In genomic region chr1:23196627-23197328, GRCh38 we compare ENCODE assay signal across 9 cellular contexts. TPM values are rescaled to one million over a fixed set of nuclear protein-coding genes. Genes with fewer than 3 reads are reported as not detected.
A peak's percentile ranks its signal among the peaks of the same experiment; 100 is the strongest.
DNase-seq lines count a peak whose midpoint lies in the region; ATAC-seq, FAIRE-seq and TF ChIP-seq lines count a peak whose summit lies in the region.
"Had no signal": no experiment of that assay in that cellular context is flagged by ENCODE, and none has a peak within 500 bp of the region (broad histone marks: within the 10 kb centered on the region; RNA-seq: fewer than 3 reads in every experiment).

No MANE protein-coding gene starts in this region.

- H3K4me3 Mint-ChIP-seq in astrocyte (ENCODE audit: unreplicated experiment) = peak overlapping the region; percentile 34

- peak overlapping the region; percentile 100 for H3K27ac Mint-ChIP-seq in astrocyte (ENCODE audit: unreplicated experiment)

- 67% methylated on average over 10 of the region's 10 CpGs for WGBS in hepatocyte (ENCODE audit: low lambda C conversion rate, missing lambda C conversion rate)

- H3K4me3 ChIP-seq in astrocyte (ENCODE audit: insufficient read depth, low read depth, low read length) = peak overlapping the region; percentile 48
- no peak overlapping the region for H3K4me3 ChIP-seq in hepatocyte
- no peak overlapping the region for H3K4me3 ChIP-seq in upper lobe of right lung
- no peak overlapping the region for H3K4me3 ChIP-seq in mucosa of descending colon

- intact Hi-C loops in upper lobe of right lung (cut with DNase I) = loop anchor here (10.0 kb wide), 1 partner anchor 222 kb away; the partner anchor contains the start of gene LACTBL1
- intact Hi-C loops in mucosa of descending colon (cut with DNase I, micrococcal nuclease) = no loop called here

- peak; percentile 89 for ATAC-seq in upper lobe of right lung
- no peak for ATAC-seq in GM18520 (IDR thresholded peaks at IDR 0.05; ENCODE audit: unreplicated experiment)
- ATAC-seq in GM21390 (IDR thresholded peaks at IDR 0.05; ENCODE audit: unreplicated experiment) = no peak
- no peak for ATAC-seq in mucosa of descending colon

- H3K9me2 ChIP-seq in hepatocyte (replicated peaks; ENCODE audit: insufficient read depth) = no peaks in the 10 kb centered on the region

- H3K27ac ChIP-seq in astrocyte (ENCODE audit: low read depth, low read length) (peak overlapping the region; percentile 100), hepatocyte (peak overlapping the region; percentile 48), upper lobe of right lung (no peak overlapping the region)

- TF ChIP-seq CTCF in astrocyte (IDR thresholded peaks at IDR 0.05; ENCODE audit: insufficient read depth, low read depth, low read length) (no peak), hepatocyte (IDR thresholded peaks at IDR 0.05; ENCODE audit: poor library complexity) (no peak), upper lobe of right lung (IDR thresholded peaks at IDR 0.05) (no peak), mucosa of descending colon (IDR thresholded peaks at IDR 0.05) (no peak)

- H3K9me3 ChIP-seq in astrocyte (ENCODE audit: insufficient read depth, low read depth, low read length) (no peaks in the 10 kb centered on the region), hepatocyte (ENCODE audit: low read depth) (no peaks in the 10 kb centered on the region), upper lobe of right lung (no peaks in the 10 kb centered on the region), mucosa of descending colon (no peaks in the 10 kb centered on the region)

- no peaks in the 10 kb centered on the region for H3K27me3 Mint-ChIP-seq in astrocyte (ENCODE audit: low read depth, unreplicated experiment)

- H3K36me3 ChIP-seq in astrocyte (ENCODE audit: insufficient read depth, low read length) (no peaks in the 10 kb centered on the region), hepatocyte (replicated peaks; ENCODE audit: insufficient read depth, low read depth) (no peaks in the 10 kb centered on the region), upper lobe of right lung (no peaks in the 10 kb centered on the region), mucosa of descending colon (ENCODE audit: low read depth) (no peaks in the 10 kb centered on the region)

- peak overlapping the region; percentile 78 for H3K4me2 ChIP-seq in astrocyte (ENCODE audit: low read length)
- H3K4me2 ChIP-seq in hepatocyte = no peak overlapping the region

- peak; percentile 83 for DNase-seq in HPDE6-E6E7 (ENCODE audit: extremely low spot score)
- peak; percentile 100 for DNase-seq in astrocyte (ENCODE audit: low read depth)
- peak; percentile 40 for DNase-seq in hepatocyte (ENCODE audit: low spot score)
- DNase-seq in upper lobe of right lung = no peak
- DNase-seq in activated CD4-positive, alpha-beta T cell treated with anti-CD3 and anti-CD28 coated beads, Interleukin-2, amount 50 U/mL, for 4 hours = no peak
- DNase-seq in mucosa of descending colon = no peak
- DNase-seq: NCI-H510A had no signal

- H2AFZ ChIP-seq in astrocyte (ENCODE audit: low read depth, low read length) = no peak overlapping the region
- H2AFZ ChIP-seq in hepatocyte = no peak overlapping the region

- H3K4me1 ChIP-seq in astrocyte (ENCODE audit: insufficient read depth, low read length) (peaks cover 47% of the 10 kb centered on the region), hepatocyte (ENCODE audit: insufficient read depth) (peaks cover 7% of the 10 kb centered on the region), upper lobe of right lung (no peaks in the 10 kb centered on the region), mucosa of descending colon (ENCODE audit: low read depth) (no peaks in the 10 kb centered on the region)

- peak overlapping the region; percentile 87 for H3K9ac ChIP-seq in astrocyte (ENCODE audit: low read length)

- FAIRE-seq in astrocyte (lab: Jason Lieb, UNC) = peak; percentile 99

- peaks cover 2% of the 10 kb centered on the region for H3K36me3 Mint-ChIP-seq in astrocyte (ENCODE audit: low read depth, unreplicated experiment)

- no peaks in the 10 kb centered on the region for H4K20me1 ChIP-seq in astrocyte (ENCODE audit: insufficient read depth, low read length)
- no peaks in the 10 kb centered on the region for H4K20me1 ChIP-seq in hepatocyte (ENCODE audit: insufficient read depth, poor library complexity, severe bottlenecking)

- H3K9me3 Mint-ChIP-seq in astrocyte (ENCODE audit: unreplicated experiment) = peaks cover 2% of the 10 kb centered on the region

- H3K4me1 Mint-ChIP-seq in astrocyte (ENCODE audit: low read depth, unreplicated experiment) = peaks cover 38% of the 10 kb centered on the region

- no peaks in the 10 kb centered on the region for H3K79me2 ChIP-seq in astrocyte (ENCODE audit: insufficient read depth, low read length)
- H3K79me2 ChIP-seq in hepatocyte = no peaks in the 10 kb centered on the region

- H3K27me3 ChIP-seq in astrocyte (ENCODE audit: insufficient read depth, low read length) (no peaks in the 10 kb centered on the region), hepatocyte (no peaks in the 10 kb centered on the region), upper lobe of right lung (no peaks in the 10 kb centered on the region)

RNA-seq across cellular contexts. Expression of gene HTR1D, which starts 20.5 kb away (rescaled TPM):
- total RNA-seq in astrocyte (3.3 and 3.8 TPM in 2 replicates), hepatocyte (0.07 and 0.40 TPM in 2 replicates), upper lobe of right lung (0.93 TPM), mucosa of descending colon (under 1 TPM in 1 of 3 donors, not detected in 2; 0.47 TPM)
- polyA plus RNA-seq in hepatocyte = 0.19 TPM in 1 of 2 replicates, not detected in the other

RNA-seq across cellular contexts. Expression of gene LUZP1, which starts 28.1 kb away (rescaled TPM):
- total RNA-seq in astrocyte (77.1 and 82.2 TPM in 2 replicates), hepatocyte (21.2 and 23.3 TPM in 2 replicates), upper lobe of right lung (36.4 TPM), mucosa of descending colon (10 to 100 TPM; 48.4 to 57.7 (median 52.0) TPM)
- 27.6 and 32.5 TPM in 2 replicates for polyA plus RNA-seq in hepatocyte

Comparison
In these comparisons a context has a peak if more than half of its experiments do, and no peak if none do; other contexts are left out.
1. DNase-seq: peak in HPDE6-E6E7 (single experiment), astrocyte (single experiment) and hepatocyte (single experiment); none in upper lobe of right lung (single experiment), activated CD4-positive, alpha-beta T cell treated with anti-CD3 and anti-CD28 coated beads, Interleukin-2, amount 50 U/mL, for 4 hours (0 of 2) and mucosa of descending colon (0 of 3).